ENCODE assay signal across 8 cellular contexts in genomic region chr16:57863434-57864160, GRCh38.
DNase-seq lines count a peak whose midpoint lies in the region; ATAC-seq and TF ChIP-seq lines count a peak whose summit lies in the region.

No MANE protein-coding gene starts in this region.

- no peaks in the 10 kb centered on the region for H3K36me3 ChIP-seq in tibial nerve

- TF ChIP-seq CTCF in tibial nerve (IDR thresholded peaks at IDR 0.05) = peak; percentile 48 to 72 (median 66)

- ATAC-seq in left colon = peak; percentile 90
- ATAC-seq in HG03521 (IDR thresholded peaks at IDR 0.05; ENCODE audit: unreplicated experiment) = no peak
- no peak for ATAC-seq in HG03354 (IDR thresholded peaks at IDR 0.05; ENCODE audit: poor library complexity, severe bottlenecking, unreplicated experiment)

- no peaks in the 10 kb centered on the region for H3K27me3 ChIP-seq in tibial nerve

- peak in 1 of 2 donors; percentile 39 for TF ChIP-seq EP300 in tibial nerve (IDR thresholded peaks at IDR 0.05)

- DNase-seq in NCI-H2196 (lab: John Stamatoyannopoulos, UW; ENCODE audit: unreplicated experiment) (peak; percentile 35), NCI-H2196 treated with DMSO at 0.1 percent for 48 hours (lab: John Stamatoyannopoulos, UW; ENCODE audit: unreplicated experiment) (no peak), NCI-H774 (lab: John Stamatoyannopoulos, UW) (peak; percentile 34), cerebellar cortex (ENCODE audit: low spot score) (peak; percentile 57), left colon (peak; percentile 52 to 55), tibial nerve (ENCODE audit: low spot score in 2 of 2) (peak; percentile 35 to 68)

- H3K9me3 ChIP-seq in tibial nerve = no peaks in the 10 kb centered on the region

- intact Hi-C loops in left colon (cut with DNase I, micrococcal nuclease) = loop anchor here in 1 of 2 donors (5.0 kb wide), 1 partner anchor 106 kb away; no protein-coding TSS in a partner anchor

- no peak for TF ChIP-seq POLR2A in tibial nerve (IDR thresholded peaks at IDR 0.05)

- 0 to 2% methylated on average over 5 of the region's 5 CpGs for WGBS in tibial nerve, 2 donors

- H3K4me3 ChIP-seq in tibial nerve = no peak overlapping the region

- peak overlapping the region in 1 of 4 donors; percentile 26 for H3K27ac ChIP-seq in tibial nerve

- H3K4me1 ChIP-seq in tibial nerve = peaks cover 0 to 15% (median 0%) of the 10 kb centered on the region in 4 donors
